20 cellular contexts compared by ENCODE assay signal in genomic region chr6:161410076-161410475, GRCh38.
"Had no signal": no experiment of that assay in that cellular context is flagged by ENCODE, and none has a peak within 500 bp of the region (broad histone marks: within the 10 kb centered on the region; RNA-seq: fewer than 3 reads in every experiment).

No MANE protein-coding gene starts in this region.

- ATAC-seq: activated CD4-positive, CD25-positive, alpha-beta regulatory T cell treated with anti-CD3 and anti-CD28 coated beads, Interleukin-2, amount 50 U/mL, for 24 hours had no signal

- DNase-seq: activated CD4-positive, alpha-beta T cell treated with anti-CD3 and anti-CD28 coated beads for 48 hours; activated CD4-positive, alpha-beta T cell treated with anti-CD3 and anti-CD28 coated beads, Interleukin-2, amount 50 U/mL, for 48 hours; activated CD8-positive, alpha-beta memory T cell treated with anti-CD3 and anti-CD28 coated beads for 24 hours; activated effector memory CD4-positive, alpha-beta T cell treated with Interleukin-2 at 50 U/mL for 16 hours; activated naive CD4-positive, alpha-beta T cell treated with Interleukin-2 at 50 U/mL for 16 hours; anterior cingulate cortex; endodermal cell; foreskin keratinocyte; left ventricle myocardium superior; naive B cell; nephron progenitor cell; occipital lobe; posterior cingulate gyrus; right lobe of liver; stimulated activated CD4-positive, alpha-beta T cell treated with anti-CD3 and anti-CD28 coated beads, Interleukin-4, amount 100 ng/mL, for 1 hour; upper lobe of left lung had no signal

- H3K27me3 ChIP-seq: esophagus muscularis mucosa, foreskin keratinocyte, right lobe of liver, upper lobe of left lung had no signal

- H3K36me3 ChIP-seq: esophagus muscularis mucosa, right lobe of liver, upper lobe of left lung had no signal

- H3K4me3 ChIP-seq: esophagus muscularis mucosa, right lobe of liver, upper lobe of left lung had no signal

- H3K9me3 ChIP-seq: esophagus muscularis mucosa, right lobe of liver, upper lobe of left lung had no signal

- H3K27ac ChIP-seq: esophagus muscularis mucosa, foreskin keratinocyte, right lobe of liver, upper lobe of left lung, VCaP had no signal

- H3K4me1 ChIP-seq: esophagus muscularis mucosa, right lobe of liver, upper lobe of left lung had no signal

- FAIRE-seq: islet of Langerhans had no signal
